In the genomic region with DNA sequence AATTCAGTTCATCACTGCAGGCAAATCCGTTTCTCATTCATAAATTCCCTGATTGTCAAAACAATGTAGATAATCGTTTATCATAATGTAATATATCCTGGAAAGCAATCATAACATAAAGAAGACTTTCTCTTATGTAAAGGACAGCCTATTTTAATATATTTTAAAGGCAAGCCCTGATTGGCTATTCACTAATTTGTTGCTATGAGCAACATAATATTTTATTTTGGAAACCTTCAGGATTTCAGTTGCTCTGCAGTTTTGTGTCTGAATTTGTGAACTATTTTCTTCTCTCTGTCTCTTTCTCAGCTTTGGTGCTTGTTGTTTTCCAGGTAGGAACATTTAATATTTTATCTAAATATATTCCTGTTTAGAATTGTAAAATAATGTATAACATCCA, we compare ENCODE assay signal across 21 cellular contexts.
"Had no signal": no experiment of that assay in that cellular context is flagged by ENCODE, and none has a peak within 500 bp of the region (broad histone marks: within the 10 kb centered on the region; RNA-seq: fewer than 3 reads in every experiment).

No MANE protein-coding gene starts in this region.

- H3K4me1 ChIP-seq: adrenal gland, lower lobe of right lung had no signal

- H3K9me3 ChIP-seq: adrenal gland, gastroesophageal sphincter, heart right ventricle, lower lobe of right lung, ovary, sigmoid colon, thoracic aorta had no signal

- DNase-seq: activated CD4-positive, alpha-beta T cell treated with anti-CD3 and anti-CD28 coated beads for 4 hours; activated CD8-positive, alpha-beta T cell treated with anti-CD3 and anti-CD28 coated beads for 36 hours; activated effector memory CD4-positive, alpha-beta T cell treated with Interleukin-2 at 50 U/mL for 16 hours; activated naive CD4-positive, alpha-beta T cell treated with anti-CD3 and anti-CD28 coated beads, Interleukin-2, amount 50 U/mL, for 16 hours; activated T-cell treated with anti-CD3 and anti-CD28 coated beads, Interleukin-2, amount 50 U/mL, for 4 hours; adrenal gland; central memory CD4-positive, alpha-beta T cell; cortex of kidney; effector CD8-positive, alpha-beta T cell; heart right ventricle; left colon; lower lobe of right lung; midbrain; ovary; sigmoid colon; stimulated activated CD4-positive, alpha-beta T cell treated with anti-CD3 and anti-CD28 coated beads, Interleukin-1b, Interleukin-23, amount 100 ng/mL, for 48 hours had no signal

- FAIRE-seq: TTC549 had no signal

- ATAC-seq: activated CD8-positive, alpha-beta T cell treated with anti-CD3 and anti-CD28 coated beads for 36 hours; activated T-cell treated with anti-CD3 and anti-CD28 coated beads, Interleukin-2, amount 50 U/mL, for 4 hours; gastroesophageal sphincter; heart right ventricle; left colon; lower lobe of right lung; stimulated activated effector memory CD8-positive, alpha-beta T cell treated with anti-CD3 and anti-CD28 coated beads, Interleukin-12 subunit alpha, Interleukin-12 subunit beta, amount 100 ng/mL, for 72 hours; WTC11 had no signal

- H3K27ac ChIP-seq: adrenal gland, gastroesophageal sphincter, heart right ventricle, lower lobe of right lung, ovary, sigmoid colon, thoracic aorta had no signal

- H3K4me3 ChIP-seq: adrenal gland, gastroesophageal sphincter, heart right ventricle, lower lobe of right lung, ovary, sigmoid colon, thoracic aorta had no signal

- H3K36me3 ChIP-seq: adrenal gland, gastroesophageal sphincter, heart right ventricle, lower lobe of right lung, ovary, sigmoid colon, thoracic aorta had no signal

- H3K27me3 ChIP-seq: adrenal gland, gastroesophageal sphincter, heart right ventricle, ovary, sigmoid colon had no signal
